Comparison of ENCODE assay signal across 13 cellular contexts in the genomic region with DNA sequence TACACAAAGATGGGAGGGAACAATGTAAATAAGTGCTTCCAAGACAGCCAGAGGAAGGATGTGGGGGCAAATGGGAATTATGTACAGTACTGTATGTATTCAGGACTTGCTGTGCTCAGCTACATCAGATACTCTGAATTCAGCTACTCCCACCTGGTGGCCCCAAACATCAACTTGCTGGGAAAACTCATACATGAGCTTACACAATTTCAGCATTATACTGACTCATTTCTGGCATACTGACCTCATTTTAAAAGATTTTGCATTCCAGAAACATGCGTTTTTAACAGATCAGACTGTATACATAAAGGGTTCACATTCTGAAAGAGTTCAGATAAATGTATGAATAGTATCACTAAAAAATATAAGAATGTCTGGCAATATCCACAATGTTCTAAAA. TPM values are rescaled to one million over a fixed set of nuclear protein-coding genes. Genes with fewer than 3 reads are reported as not detected.
A peak's percentile ranks its signal among the peaks of the same experiment; 100 is the strongest.
DNase-seq lines count a peak whose midpoint lies in the region; ATAC-seq and TF ChIP-seq lines count a peak whose summit lies in the region.
"Had no signal": no experiment of that assay in that cellular context is flagged by ENCODE, and none has a peak within 500 bp of the region (broad histone marks: within the 10 kb centered on the region; RNA-seq: fewer than 3 reads in every experiment).

No MANE protein-coding gene starts in this region.

- H4K20me1 ChIP-seq in GM23338 (replicated peaks; ENCODE audit: insufficient read depth): no peaks in the 10 kb centered on the region

- H3K27me3 Mint-ChIP-seq in GM23338 (ENCODE audit: insufficient read depth, low read depth, poor library complexity) (peaks cover 10% of the 10 kb centered on the region), nephron (ENCODE audit: low read depth) (no peaks in the 10 kb centered on the region)

- 0 out of 2 replicates have a peak, but pooled peaks cover 4% of the 10 kb centered on the region for H3K79me2 ChIP-seq in GM23338 (replicated peaks; ENCODE audit: insufficient read depth)

- peak overlapping the region; percentile 86; the same call in 1 of the 2 replicates for H3K4me2 ChIP-seq in GM23338

- H3K4me3 ChIP-seq in GM23338 (peak overlapping the region; percentile 94), MG63 (no peak overlapping the region), brain microvascular endothelial cell (ENCODE audit: low read depth, low read length) (no peak overlapping the region)
- H3K4me3 ChIP-seq: HAP-1 had no signal

- H3K9me3 Mint-ChIP-seq in GM23338: no peaks in the 10 kb centered on the region; the same call in 2 of the 3 replicates
- no peaks in the 10 kb centered on the region for H3K9me3 Mint-ChIP-seq in nephron

- H3K36me3 ChIP-seq in GM23338 (ENCODE audit: insufficient read depth) (no peaks in the 10 kb centered on the region), MG63 (no peaks in the 10 kb centered on the region), brain microvascular endothelial cell (replicated peaks) (no peaks in the 10 kb centered on the region)
- H3K36me3 ChIP-seq: HAP-1 had no signal

- H2AFZ ChIP-seq in GM23338: no peak overlapping the region

- in situ Hi-C loops in brain microvascular endothelial cell (cut with HindIII; ENCODE audit: low pct_ligation_motif_present, low sequenced_read_pairs): no loop called here

- H3K27ac Mint-ChIP-seq in GM23338: no peak overlapping the region
- H3K27ac Mint-ChIP-seq in nephron: peak overlapping the region; percentile 9 to 56 (median 38)
- H3K27ac Mint-ChIP-seq: activated CD4-positive, alpha-beta memory T cell treated with anti-CD3 and anti-CD28 coated beads, Interleukin-2, amount 10 ng/mL, durations not matched to agents 7 days and 5 days; activated naive CD8-positive, alpha-beta T cell treated with anti-CD3 and anti-CD28 coated beads for 36 hours; CD8-positive, alpha-beta T cell; naive B cell had no signal

- peak overlapping the region; percentile 97; the same call in 1 of the 3 replicates for H3K4me3 Mint-ChIP-seq in GM23338
- peak overlapping the region; percentile 49 to 94 (median 83) for H3K4me3 Mint-ChIP-seq in nephron
- H3K4me3 Mint-ChIP-seq: activated CD4-positive, alpha-beta memory T cell treated with anti-CD3 and anti-CD28 coated beads, Interleukin-2, amount 10 ng/mL, durations not matched to agents 7 days and 5 days; activated naive CD8-positive, alpha-beta T cell treated with anti-CD3 and anti-CD28 coated beads for 36 hours; CD8-positive, alpha-beta T cell had no signal

- peaks cover 7% of the 10 kb centered on the region; the same call in 1 of the 2 replicates for H3F3A ChIP-seq in GM23338 (replicated peaks; ENCODE audit: low read depth)

- H3K36me3 Mint-ChIP-seq in GM23338 (ENCODE audit: low read depth): no peaks in the 10 kb centered on the region
- H3K36me3 Mint-ChIP-seq in nephron (ENCODE audit: low read depth): peaks cover 9% of the 10 kb centered on the region
- H3K36me3 Mint-ChIP-seq: CD8-positive, alpha-beta T cell had no signal

- TF ChIP-seq CTCF in GM23338 (conservative IDR thresholded peaks at IDR 0.05; ENCODE audit: low read depth in 2 of 2) (0 out of 4 replicates have a peak, but pooled peaks of 1 of the 2 experiments have one; percentile 13), brain microvascular endothelial cell (IDR thresholded peaks at IDR 0.05; ENCODE audit: low read depth, low read length, missing control alignments) (peak; percentile 54), nephron (IDR thresholded peaks at IDR 0.05; ENCODE audit: unreplicated experiment in 3 of 3) (peak; percentile 17 to 41 (median 26))

- H3K9me3 ChIP-seq in MG63: no peaks in the 10 kb centered on the region
- H3K9me3 ChIP-seq: HAP-1 had no signal

- H3K27ac ChIP-seq in GM23338 (ENCODE audit: low read depth) (no peak overlapping the region), brain microvascular endothelial cell (peak overlapping the region; percentile 34)

- no peaks in the 10 kb centered on the region for H3K9me2 ChIP-seq in GM23338 (ENCODE audit: insufficient read depth)

- no peak for DNase-seq in GM23338 (ENCODE audit: low spot score)
- peak; percentile 38 for DNase-seq in MG63
- DNase-seq in brain microvascular endothelial cell: peak; percentile 77
- no peak for DNase-seq in activated CD4-positive, alpha-beta T cell treated with anti-CD3 and anti-CD28 coated beads for 1 hour
- DNase-seq in NOMO-1 treated with DMSO at 0.1 percent for 48 hours (lab: John Stamatoyannopoulos, UW; ENCODE audit: unreplicated experiment): no peak
- no peak for DNase-seq in NCI-H82 (lab: John Stamatoyannopoulos, UW)
- DNase-seq: activated CD4-positive, alpha-beta memory T cell treated with anti-CD3 and anti-CD28 coated beads, Interleukin-2, amount 10 ng/mL, durations not matched to agents 7 days and 5 days; activated naive CD8-positive, alpha-beta T cell treated with anti-CD3 and anti-CD28 coated beads for 36 hours; CD8-positive, alpha-beta T cell; naive B cell; NCI-H446 treated with DMSO at 0.1 percent for 48 hours had no signal

- peaks cover 19% of the 10 kb centered on the region for H3K4me1 ChIP-seq in GM23338 (ENCODE audit: insufficient read depth)

- H3K27me3 ChIP-seq in GM23338 (ENCODE audit: insufficient read depth) (no peaks in the 10 kb centered on the region; the same call in 1 of the 2 replicates), MG63 (no peaks in the 10 kb centered on the region), brain microvascular endothelial cell (replicated peaks) (no peaks in the 10 kb centered on the region)

- no peak for ATAC-seq in GM23338
- ATAC-seq: CD8-positive, alpha-beta T cell had no signal

- peaks cover 18% of the 10 kb centered on the region for H3K4me1 Mint-ChIP-seq in GM23338
- peaks cover 65% of the 10 kb centered on the region for H3K4me1 Mint-ChIP-seq in nephron

TF ChIP-seq in GM23338, 12 proteins besides CTCF, POLR2A, EP300 and RAD21 (continues in another document):
- TF ChIP-seq ZNF331 (CRISPR knock-in tag; IDR thresholded peaks at IDR 0.05; ENCODE audit: low read depth) (no peak), JUNB (IDR thresholded peaks at IDR 0.05; ENCODE audit: unreplicated experiment) (no peak), REST (IDR thresholded peaks at IDR 0.05; ENCODE audit: unreplicated experiment) (no peak), NANOG (IDR thresholded peaks at IDR 0.05; ENCODE audit: borderline replicate concordance) (no peak), CREB1 (CRISPR knock-in tag; IDR thresholded peaks at IDR 0.05; ENCODE audit: low read depth) (no peak), EZH2phosphoT487 (IDR thresholded peaks at IDR 0.05; ENCODE audit: unreplicated experiment) (no peak), STAT1 (IDR thresholded peaks at IDR 0.05; ENCODE audit: unreplicated experiment) (no peak)

RNA-seq across cellular contexts. Expression of gene GPX5, which starts 59.7 kb away (rescaled TPM):
- not detected in 2 replicates for total RNA-seq in GM23338 (2014; rRNA removed; shearing (Covaris generic))
- 0.14 TPM in 1 of 2 replicates, not detected in the other for polyA plus RNA-seq in GM23338 (2016; fragmentation: Nextera tagmentation; extraction: Ambion mirVana)
- total RNA-seq in MG63 (2014; rRNA removed; shearing (Covaris generic); ENCODE audit: low replicate concordance): not detected in 2 replicates
- total RNA-seq: activated CD4-positive, alpha-beta memory T cell treated with anti-CD3 and anti-CD28 coated beads, Interleukin-2, amount 10 ng/mL, durations not matched to agents 7 days and 5 days; activated naive CD8-positive, alpha-beta T cell treated with anti-CD3 and anti-CD28 coated beads for 36 hours; CD8-positive, alpha-beta T cell had no signal

Comparison
In these comparisons a context has a peak if more than half of its experiments do, and no peak if none do; other contexts are left out.
1. DNase-seq: peak in MG63 (single experiment) and brain microvascular endothelial cell (single experiment); none in GM23338 (single experiment), activated CD4-positive, alpha-beta T cell treated with anti-CD3 and anti-CD28 coated beads for 1 hour (single experiment), NOMO-1 treated with DMSO at 0.1 percent for 48 hours (single experiment) and NCI-H82 (single experiment).